ENCODE assay signal across 8 cellular contexts in the genomic region with DNA sequence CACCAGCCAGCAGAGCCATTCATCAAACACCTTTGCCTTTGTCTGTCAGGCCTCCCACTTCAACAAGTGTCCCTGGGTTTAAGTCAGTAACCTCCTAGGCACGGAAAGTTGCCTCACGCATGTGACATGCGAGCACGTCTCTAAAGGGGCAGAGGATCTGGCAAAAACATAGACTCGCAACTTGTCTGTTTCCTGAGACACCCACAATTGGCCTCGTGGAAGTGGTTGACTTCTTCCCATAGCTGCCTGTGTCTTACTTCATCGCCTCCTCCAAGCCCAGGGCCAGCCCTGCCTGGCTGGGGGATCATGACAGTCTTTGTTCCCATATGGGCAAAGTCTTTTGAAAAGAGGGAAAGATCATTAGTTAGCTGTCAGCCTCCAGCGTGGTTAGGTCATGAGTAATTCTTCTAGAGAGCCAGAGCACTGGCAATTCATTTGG. TPM values are rescaled to one million over a fixed set of nuclear protein-coding genes. Genes with fewer than 3 reads are reported as not detected.
DNase-seq lines count a peak whose midpoint lies in the region; ATAC-seq and TF ChIP-seq lines count a peak whose summit lies in the region.

No MANE protein-coding gene starts in this region.

- no peaks in the 10 kb centered on the region for H3K36me3 ChIP-seq in left ventricle myocardium inferior
- no peaks in the 10 kb centered on the region for H3K36me3 ChIP-seq in gastrocnemius medialis
- no peaks in the 10 kb centered on the region for H3K36me3 ChIP-seq in GM23338 (ENCODE audit: insufficient read depth)

- in situ Hi-C loops in gastrocnemius medialis (cut with MboI; ENCODE audit: low sequenced_read_pairs in 4 of 4) = loop anchor here (5.0 to 25.0 kb wide), 6 partner anchors 104 to 854 kb away; a partner anchor contains a TSS

- no peak overlapping the region for H3K4me3 Mint-ChIP-seq in WTC11
- H3K4me3 Mint-ChIP-seq in GM23338 = no peak overlapping the region

- H3K4me1 Mint-ChIP-seq in WTC11 (peaks cover 25% of the 10 kb centered on the region), GM23338 (peaks cover 19% of the 10 kb centered on the region)

- H3K4me3 ChIP-seq in left ventricle myocardium inferior = peak overlapping the region; percentile 48
- H3K4me3 ChIP-seq in gastrocnemius medialis = no peak overlapping the region
- H3K4me3 ChIP-seq in GM23338 = no peak overlapping the region

- intact Hi-C loops in left ventricle myocardium inferior (cut with micrococcal nuclease) = loop anchor here (5.0 to 10.0 kb wide), 2 partner anchors 479 to 747 kb away; no protein-coding TSS in a partner anchor
- intact Hi-C loops in gastrocnemius medialis (cut with DNase I; ENCODE audit: low total_unique reads) = loop anchor here (1.0 to 5.0 kb wide), 5 partner anchors 25 to 804 kb away; a partner anchor contains a TSS

- H3K27me3 Mint-ChIP-seq in WTC11 (ENCODE audit: low read depth) = peaks cover 8% of the 10 kb centered on the region
- H3K27me3 Mint-ChIP-seq in GM23338 (ENCODE audit: insufficient read depth, low read depth, poor library complexity) = peaks cover 7% of the 10 kb centered on the region

- TF ChIP-seq CTCF in WTC11 (IDR thresholded peaks at IDR 0.05) (no peak), left ventricle myocardium inferior (IDR thresholded peaks at IDR 0.05; ENCODE audit: borderline replicate concordance) (no peak), gastrocnemius medialis (IDR thresholded peaks at IDR 0.05 in 4 of 5, conservative IDR thresholded peaks at IDR 0.05 in 1 of 5) (no peak), GM23338 (conservative IDR thresholded peaks at IDR 0.05; ENCODE audit: low read depth in 2 of 2) (no peak)

- H3K27me3 ChIP-seq in left ventricle myocardium inferior (ENCODE audit: low read depth) (no peaks in the 10 kb centered on the region), gastrocnemius medialis (no peaks in the 10 kb centered on the region), GM23338 (ENCODE audit: insufficient read depth) (no peaks in the 10 kb centered on the region)

- TF ChIP-seq POLR2A in gastrocnemius medialis (IDR thresholded peaks at IDR 0.05) = no peak

- peak overlapping the region; percentile 23; the same call in 1 of the 2 replicates for H3K27ac Mint-ChIP-seq in WTC11
- no peak overlapping the region for H3K27ac Mint-ChIP-seq in GM23338

- POLR2A ChIA-PET in WTC11 (lab: Charles Lee) = no interaction called here

- peaks cover 4% of the 10 kb centered on the region; the same call in 1 of the 2 replicates for H3K9me3 Mint-ChIP-seq in WTC11
- H3K9me3 Mint-ChIP-seq in GM23338 = no peaks in the 10 kb centered on the region

- no peaks in the 10 kb centered on the region for H3K9me3 ChIP-seq in left ventricle myocardium inferior (replicated peaks)
- H3K9me3 ChIP-seq in gastrocnemius medialis = no peaks in the 10 kb centered on the region

- no peaks in the 10 kb centered on the region for H3F3A ChIP-seq in GM23338 (replicated peaks; ENCODE audit: low read depth)

- ATAC-seq in WTC11 (no peak), gastrocnemius medialis (no peak), HG02642 (IDR thresholded peaks at IDR 0.05; ENCODE audit: poor library complexity, unreplicated experiment) (no peak), GM23338 (no peak), GM21576 (IDR thresholded peaks at IDR 0.05; ENCODE audit: unreplicated experiment) (no peak)

- peak; percentile 83 for DNase-seq in ELR (ENCODE audit: low read depth)
- no peak for DNase-seq in WTC11 (ENCODE audit: low spot score)
- peak; percentile 24 for DNase-seq in left ventricle myocardium inferior
- peak in 1 of 2 donors; percentile 49 for DNase-seq in gastrocnemius medialis
- DNase-seq in stimulated activated CD4-positive, alpha-beta T cell treated with anti-CD3 and anti-CD28 coated beads, Interleukin-4, amount 100 ng/mL, for 4 hours = no peak
- no peak for DNase-seq in GM23338 (ENCODE audit: low spot score)

- no peaks in the 10 kb centered on the region for H3K36me3 Mint-ChIP-seq in WTC11
- H3K36me3 Mint-ChIP-seq in GM23338 (ENCODE audit: low read depth) = no peaks in the 10 kb centered on the region

- H3K4me1 ChIP-seq in left ventricle myocardium inferior = peaks cover 73% of the 10 kb centered on the region
- H3K4me1 ChIP-seq in gastrocnemius medialis = peaks cover 68 to 71% of the 10 kb centered on the region in 2 donors
- no peaks in the 10 kb centered on the region; the same call in 1 of the 2 replicates for H3K4me1 ChIP-seq in GM23338 (ENCODE audit: insufficient read depth)

- H3K27ac ChIP-seq in left ventricle myocardium inferior (replicated peaks) = peak overlapping the region; percentile 96
- peak overlapping the region; percentile 86 to 94 (median 89) for H3K27ac ChIP-seq in gastrocnemius medialis
- no peak overlapping the region for H3K27ac ChIP-seq in GM23338 (ENCODE audit: low read depth)

- no peaks in the 10 kb centered on the region for H3K79me2 ChIP-seq in GM23338 (replicated peaks; ENCODE audit: insufficient read depth)

- CTCF ChIA-PET in WTC11 (lab: Charles Lee) = interaction anchor here (1.4 to 2.0 kb wide), 2 partner anchors 211 to 479 kb away, joined by 3 to 6 read pairs; a partner anchor contains a TSS

- H4K20me1 ChIP-seq in GM23338 (replicated peaks; ENCODE audit: insufficient read depth) = no peaks in the 10 kb centered on the region

- no peak overlapping the region for H3K4me2 ChIP-seq in GM23338

- no peak overlapping the region for H2AFZ ChIP-seq in GM23338

- H3K9me2 ChIP-seq in GM23338 (ENCODE audit: insufficient read depth) = no peaks in the 10 kb centered on the region

TF ChIP-seq in WTC11, 78 proteins besides CTCF, POLR2A, EP300 and RAD21 (continues in another document):
- TF ChIP-seq, protein P1, sequence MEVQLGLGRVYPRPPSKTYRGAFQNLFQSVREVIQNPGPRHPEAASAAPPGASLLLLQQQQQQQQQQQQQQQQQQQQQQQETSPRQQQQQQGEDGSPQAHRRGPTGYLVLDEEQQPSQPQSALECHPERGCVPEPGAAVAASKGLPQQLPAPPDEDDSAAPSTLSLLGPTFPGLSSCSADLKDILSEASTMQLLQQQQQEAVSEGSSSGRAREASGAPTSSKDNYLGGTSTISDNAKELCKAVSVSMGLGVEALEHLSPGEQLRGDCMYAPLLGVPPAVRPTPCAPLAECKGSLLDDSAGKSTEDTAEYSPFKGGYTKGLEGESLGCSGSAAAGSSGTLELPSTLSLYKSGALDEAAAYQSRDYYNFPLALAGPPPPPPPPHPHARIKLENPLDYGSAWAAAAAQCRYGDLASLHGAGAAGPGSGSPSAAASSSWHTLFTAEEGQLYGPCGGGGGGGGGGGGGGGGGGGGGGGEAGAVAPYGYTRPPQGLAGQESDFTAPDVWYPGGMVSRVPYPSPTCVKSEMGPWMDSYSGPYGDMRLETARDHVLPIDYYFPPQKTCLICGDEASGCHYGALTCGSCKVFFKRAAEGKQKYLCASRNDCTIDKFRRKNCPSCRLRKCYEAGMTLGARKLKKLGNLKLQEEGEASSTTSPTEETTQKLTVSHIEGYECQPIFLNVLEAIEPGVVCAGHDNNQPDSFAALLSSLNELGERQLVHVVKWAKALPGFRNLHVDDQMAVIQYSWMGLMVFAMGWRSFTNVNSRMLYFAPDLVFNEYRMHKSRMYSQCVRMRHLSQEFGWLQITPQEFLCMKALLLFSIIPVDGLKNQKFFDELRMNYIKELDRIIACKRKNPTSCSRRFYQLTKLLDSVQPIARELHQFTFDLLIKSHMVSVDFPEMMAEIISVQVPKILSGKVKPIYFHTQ (CRISPR knock-in tag; IDR thresholded peaks at IDR 0.05) = no peak
- TF ChIP-seq NR2C2 (CRISPR knock-in tag; IDR thresholded peaks at IDR 0.05) = no peak
- TF ChIP-seq, protein P2, sequence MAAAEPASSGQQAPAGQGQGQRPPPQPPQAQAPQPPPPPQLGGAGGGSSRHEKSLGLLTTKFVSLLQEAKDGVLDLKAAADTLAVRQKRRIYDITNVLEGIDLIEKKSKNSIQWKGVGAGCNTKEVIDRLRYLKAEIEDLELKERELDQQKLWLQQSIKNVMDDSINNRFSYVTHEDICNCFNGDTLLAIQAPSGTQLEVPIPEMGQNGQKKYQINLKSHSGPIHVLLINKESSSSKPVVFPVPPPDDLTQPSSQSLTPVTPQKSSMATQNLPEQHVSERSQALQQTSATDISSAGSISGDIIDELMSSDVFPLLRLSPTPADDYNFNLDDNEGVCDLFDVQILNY (CRISPR knock-in tag; IDR thresholded peaks at IDR 0.05) = no peak
- TF ChIP-seq ELF4 (CRISPR knock-in tag; IDR thresholded peaks at IDR 0.05; ENCODE audit: low read depth) = no peak

TF ChIP-seq in GM23338, 12 proteins besides CTCF, POLR2A, EP300 and RAD21 (continues in another document):
- TF ChIP-seq JUNB (IDR thresholded peaks at IDR 0.05; ENCODE audit: unreplicated experiment) (no peak), ZNF331 (CRISPR knock-in tag; IDR thresholded peaks at IDR 0.05; ENCODE audit: low read depth) (no peak), EZH2phosphoT487 (IDR thresholded peaks at IDR 0.05; ENCODE audit: unreplicated experiment) (no peak), STAT1 (IDR thresholded peaks at IDR 0.05; ENCODE audit: unreplicated experiment) (no peak)
- TF ChIP-seq, protein P3, sequence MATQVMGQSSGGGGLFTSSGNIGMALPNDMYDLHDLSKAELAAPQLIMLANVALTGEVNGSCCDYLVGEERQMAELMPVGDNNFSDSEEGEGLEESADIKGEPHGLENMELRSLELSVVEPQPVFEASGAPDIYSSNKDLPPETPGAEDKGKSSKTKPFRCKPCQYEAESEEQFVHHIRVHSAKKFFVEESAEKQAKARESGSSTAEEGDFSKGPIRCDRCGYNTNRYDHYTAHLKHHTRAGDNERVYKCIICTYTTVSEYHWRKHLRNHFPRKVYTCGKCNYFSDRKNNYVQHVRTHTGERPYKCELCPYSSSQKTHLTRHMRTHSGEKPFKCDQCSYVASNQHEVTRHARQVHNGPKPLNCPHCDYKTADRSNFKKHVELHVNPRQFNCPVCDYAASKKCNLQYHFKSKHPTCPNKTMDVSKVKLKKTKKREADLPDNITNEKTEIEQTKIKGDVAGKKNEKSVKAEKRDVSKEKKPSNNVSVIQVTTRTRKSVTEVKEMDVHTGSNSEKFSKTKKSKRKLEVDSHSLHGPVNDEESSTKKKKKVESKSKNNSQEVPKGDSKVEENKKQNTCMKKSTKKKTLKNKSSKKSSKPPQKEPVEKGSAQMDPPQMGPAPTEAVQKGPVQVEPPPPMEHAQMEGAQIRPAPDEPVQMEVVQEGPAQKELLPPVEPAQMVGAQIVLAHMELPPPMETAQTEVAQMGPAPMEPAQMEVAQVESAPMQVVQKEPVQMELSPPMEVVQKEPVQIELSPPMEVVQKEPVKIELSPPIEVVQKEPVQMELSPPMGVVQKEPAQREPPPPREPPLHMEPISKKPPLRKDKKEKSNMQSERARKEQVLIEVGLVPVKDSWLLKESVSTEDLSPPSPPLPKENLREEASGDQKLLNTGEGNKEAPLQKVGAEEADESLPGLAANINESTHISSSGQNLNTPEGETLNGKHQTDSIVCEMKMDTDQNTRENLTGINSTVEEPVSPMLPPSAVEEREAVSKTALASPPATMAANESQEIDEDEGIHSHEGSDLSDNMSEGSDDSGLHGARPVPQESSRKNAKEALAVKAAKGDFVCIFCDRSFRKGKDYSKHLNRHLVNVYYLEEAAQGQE (IDR thresholded peaks at IDR 0.05; ENCODE audit: unreplicated experiment) = no peak

RNA-seq across cellular contexts. Expression of a gene that starts 35.5 kb away (rescaled TPM):
- 15.9 to 21.0 TPM (median 19.2 TPM) in 3 replicates for total RNA-seq in WTC11 (2021)
- 139 TPM for total RNA-seq in left ventricle myocardium inferior
- 1,000 to 10,000 TPM; 1,042 to 2,721 (median 1,859) TPM for total RNA-seq in gastrocnemius medialis
- total RNA-seq in GM23338 (2014; rRNA removed; shearing (Covaris generic)) = 9.5 and 14.9 TPM in 2 replicates
- polyA plus RNA-seq in GM23338 (2016; fragmentation: Nextera tagmentation; extraction: Ambion mirVana) = 42.2 and 42.9 TPM in 2 replicates

Comparison
In these comparisons a context has a peak if more than half of its experiments do, and no peak if none do; other contexts are left out.
1. DNase-seq: peak in ELR (single experiment) and left ventricle myocardium inferior (single experiment); none in WTC11 (single experiment), stimulated activated CD4-positive, alpha-beta T cell treated with anti-CD3 and anti-CD28 coated beads, Interleukin-4, amount 100 ng/mL, for 4 hours (0 of 2) and GM23338 (single experiment).